Comparison of ENCODE assay signal across 18 cellular contexts in genomic region chr12:926641-927040, GRCh38. TPM values are rescaled to one million over a fixed set of nuclear protein-coding genes. Genes with fewer than 3 reads are reported as not detected.
DNase-seq lines count a peak whose midpoint lies in the region; ATAC-seq and TF ChIP-seq lines count a peak whose summit lies in the region.
"Had no signal": no experiment of that assay in that cellular context is flagged by ENCODE, and none has a peak within 500 bp of the region (broad histone marks: within the 10 kb centered on the region; RNA-seq: fewer than 3 reads in every experiment).

No MANE protein-coding gene starts in this region.

- peaks cover 0 to 3% (median 0%) of the 10 kb centered on the region in 9 donors for H3K4me1 ChIP-seq in heart right ventricle
- H3K4me1 ChIP-seq: A549 had no signal

- POLR2A ChIA-PET in WTC11 (lab: Charles Lee): no interaction called here

- peak overlapping the region; percentile 21 for H3K27ac Mint-ChIP-seq in T-helper 2 cell treated with Interferon-gamma antibody and Interleukin-4, amounts not matched to agents 5 μg/mL and 100 μg/mL, for 36 hours
- H3K27ac Mint-ChIP-seq in WTC11 (0 out of 2 replicates have a peak overlapping the region, but pooled peaks have one; percentile 61), endothelial cell (ENCODE audit: unreplicated experiment) (peak overlapping the region; percentile 42)
- H3K27ac Mint-ChIP-seq in stimulated activated naive B cell treated with anti-CD40 and anti-IgM and Interleukin-4, amounts not matched to agents 10 μg/mL and 1 μg/mL and 100 μg/mL, for 72 hours: peak overlapping the region; percentile 47

- no peak overlapping the region for H3K4me3 ChIP-seq in heart right ventricle
- H3K4me3 ChIP-seq: A549, GM12878 had no signal

- H3K4me1 Mint-ChIP-seq in T-helper 2 cell treated with Interferon-gamma antibody and Interleukin-4, amounts not matched to agents 5 μg/mL and 100 μg/mL, for 36 hours (ENCODE audit: low read depth): no peaks in the 10 kb centered on the region
- no peaks in the 10 kb centered on the region for H3K4me1 Mint-ChIP-seq in WTC11
- H3K4me1 Mint-ChIP-seq in endothelial cell (ENCODE audit: unreplicated experiment): peaks cover 2% of the 10 kb centered on the region
- no peaks in the 10 kb centered on the region for H3K4me1 Mint-ChIP-seq in stimulated activated naive B cell treated with anti-CD40 and anti-IgM and Interleukin-4, amounts not matched to agents 10 μg/mL and 1 μg/mL and 100 μg/mL, for 72 hours

- no peak for ATAC-seq in WTC11
- no peak for ATAC-seq in stimulated activated naive B cell treated with anti-CD40 and anti-IgM and Interleukin-4, amounts not matched to agents 10 μg/mL and 1 μg/mL and 100 μg/mL, for 72 hours (replicated peaks)
- no peak for ATAC-seq in heart right ventricle
- ATAC-seq: A549, GM12878 had no signal

- CTCF ChIA-PET in WTC11 (lab: Charles Lee): no interaction called here

- H3K27me3 Mint-ChIP-seq in T-helper 2 cell treated with Interferon-gamma antibody and Interleukin-4, amounts not matched to agents 5 μg/mL and 100 μg/mL, for 36 hours (ENCODE audit: low read depth): no peaks in the 10 kb centered on the region
- H3K27me3 Mint-ChIP-seq in WTC11 (ENCODE audit: low read depth) (no peaks in the 10 kb centered on the region), endothelial cell (ENCODE audit: unreplicated experiment) (peaks cover 3% of the 10 kb centered on the region)
- no peaks in the 10 kb centered on the region for H3K27me3 Mint-ChIP-seq in stimulated activated naive B cell treated with anti-CD40 and anti-IgM and Interleukin-4, amounts not matched to agents 10 μg/mL and 1 μg/mL and 100 μg/mL, for 72 hours
- H3K27me3 Mint-ChIP-seq: CD4-positive, alpha-beta memory T cell had no signal

- intact Hi-C loops in heart right ventricle (cut with DNase I): no loop called here

- TF ChIP-seq CTCF in WTC11 (IDR thresholded peaks at IDR 0.05): no peak
- no peak for TF ChIP-seq CTCF in endothelial cell (IDR thresholded peaks at IDR 0.05; ENCODE audit: unreplicated experiment)
- TF ChIP-seq CTCF in heart right ventricle (IDR thresholded peaks at IDR 0.05): no peak

- H3K36me3 ChIP-seq in heart right ventricle: peaks cover 0 to 100% (median 53%) of the 10 kb centered on the region in 9 donors

- no peak for DNase-seq in T-helper 2 cell treated with Interferon-gamma antibody and Interleukin-4, amounts not matched to agents 5 μg/mL and 100 μg/mL, for 36 hours (ENCODE audit: low spot score)
- no peak for DNase-seq in T-helper 2 cell
- DNase-seq in WTC11 (ENCODE audit: low spot score): no peak
- DNase-seq in endothelial cell (ENCODE audit: low spot score): no peak
- no peak for DNase-seq in stimulated activated naive B cell treated with anti-CD40 and anti-IgM and Interleukin-4, amounts not matched to agents 10 μg/mL and 1 μg/mL and 100 μg/mL, for 72 hours
- DNase-seq in heart right ventricle: no peak
- no peak for DNase-seq in DMS79 (lab: John Stamatoyannopoulos, UW)
- DNase-seq: AML-193; Calu3; CD4-positive, alpha-beta memory T cell; DND-41; EL; GOT3; H7 had no signal

- H3K9me3 Mint-ChIP-seq in T-helper 2 cell treated with Interferon-gamma antibody and Interleukin-4, amounts not matched to agents 5 μg/mL and 100 μg/mL, for 36 hours: no peaks in the 10 kb centered on the region
- H3K9me3 Mint-ChIP-seq in WTC11 (no peaks in the 10 kb centered on the region), endothelial cell (ENCODE audit: unreplicated experiment) (no peaks in the 10 kb centered on the region)
- no peaks in the 10 kb centered on the region for H3K9me3 Mint-ChIP-seq in stimulated activated naive B cell treated with anti-CD40 and anti-IgM and Interleukin-4, amounts not matched to agents 10 μg/mL and 1 μg/mL and 100 μg/mL, for 72 hours

- no peak overlapping the region for H3K4me3 Mint-ChIP-seq in T-helper 2 cell treated with Interferon-gamma antibody and Interleukin-4, amounts not matched to agents 5 μg/mL and 100 μg/mL, for 36 hours
- no peak overlapping the region for H3K4me3 Mint-ChIP-seq in WTC11
- H3K4me3 Mint-ChIP-seq in endothelial cell (ENCODE audit: unreplicated experiment): no peak overlapping the region
- no peak overlapping the region for H3K4me3 Mint-ChIP-seq in stimulated activated naive B cell treated with anti-CD40 and anti-IgM and Interleukin-4, amounts not matched to agents 10 μg/mL and 1 μg/mL and 100 μg/mL, for 72 hours
- H3K4me3 Mint-ChIP-seq: CD4-positive, alpha-beta memory T cell had no signal

- H3K9me3 ChIP-seq in heart right ventricle: no peaks in the 10 kb centered on the region
- H3K9me3 ChIP-seq: A549 had no signal

- no peaks in the 10 kb centered on the region for H3K27me3 ChIP-seq in heart right ventricle

- WGBS in heart right ventricle, 2 donors: 88 to 89% methylated on average over 12 of the region's 12 CpGs

- H3K27ac ChIP-seq in heart right ventricle: no peak overlapping the region
- H3K27ac ChIP-seq: 22Rv1, A549, C4-2B had no signal

- peaks cover 42% of the 10 kb centered on the region for H3K36me3 Mint-ChIP-seq in T-helper 2 cell treated with Interferon-gamma antibody and Interleukin-4, amounts not matched to agents 5 μg/mL and 100 μg/mL, for 36 hours (ENCODE audit: low read depth)
- peaks cover 61% of the 10 kb centered on the region for H3K36me3 Mint-ChIP-seq in WTC11
- H3K36me3 Mint-ChIP-seq in endothelial cell (ENCODE audit: low read depth, unreplicated experiment): peaks cover 35% of the 10 kb centered on the region
- peaks cover 47 to 48% of the 10 kb centered on the region in 2 donors for H3K36me3 Mint-ChIP-seq in stimulated activated naive B cell treated with anti-CD40 and anti-IgM and Interleukin-4, amounts not matched to agents 10 μg/mL and 1 μg/mL and 100 μg/mL, for 72 hours

TF ChIP-seq in WTC11, 78 proteins besides CTCF, POLR2A, EP300 and RAD21:
- TF ChIP-seq GRHL2 (CRISPR knock-in tag; IDR thresholded peaks at IDR 0.05; ENCODE audit: insufficient replicate concordance, severe bottlenecking) (no peak), MLX (CRISPR knock-in tag; IDR thresholded peaks at IDR 0.05) (no peak), JUN (CRISPR knock-in tag; IDR thresholded peaks at IDR 0.05) (no peak), ZNF532 (CRISPR knock-in tag; IDR thresholded peaks at IDR 0.05; ENCODE audit: borderline replicate concordance) (no peak)

RNA-seq across cellular contexts. Expression of gene RAD52, which starts 22.9 kb away (rescaled TPM):
- 17.1 to 20.7 TPM (median 19.2 TPM) in 3 replicates for total RNA-seq in WTC11 (2021)
- total RNA-seq in endothelial cell (ENCODE audit: unreplicated experiment): 20.3 TPM
- total RNA-seq in heart right ventricle: 1 to 10 TPM; 4.8 to 9.6 (median 6.1) TPM
- polyA plus RNA-seq in heart right ventricle: 10 to 100 TPM in 1 of 2 donors, 1 to 10 TPM in 1; 4.1 to 14.8 TPM
